30 cellular contexts compared by ENCODE assay signal in the genomic region with DNA sequence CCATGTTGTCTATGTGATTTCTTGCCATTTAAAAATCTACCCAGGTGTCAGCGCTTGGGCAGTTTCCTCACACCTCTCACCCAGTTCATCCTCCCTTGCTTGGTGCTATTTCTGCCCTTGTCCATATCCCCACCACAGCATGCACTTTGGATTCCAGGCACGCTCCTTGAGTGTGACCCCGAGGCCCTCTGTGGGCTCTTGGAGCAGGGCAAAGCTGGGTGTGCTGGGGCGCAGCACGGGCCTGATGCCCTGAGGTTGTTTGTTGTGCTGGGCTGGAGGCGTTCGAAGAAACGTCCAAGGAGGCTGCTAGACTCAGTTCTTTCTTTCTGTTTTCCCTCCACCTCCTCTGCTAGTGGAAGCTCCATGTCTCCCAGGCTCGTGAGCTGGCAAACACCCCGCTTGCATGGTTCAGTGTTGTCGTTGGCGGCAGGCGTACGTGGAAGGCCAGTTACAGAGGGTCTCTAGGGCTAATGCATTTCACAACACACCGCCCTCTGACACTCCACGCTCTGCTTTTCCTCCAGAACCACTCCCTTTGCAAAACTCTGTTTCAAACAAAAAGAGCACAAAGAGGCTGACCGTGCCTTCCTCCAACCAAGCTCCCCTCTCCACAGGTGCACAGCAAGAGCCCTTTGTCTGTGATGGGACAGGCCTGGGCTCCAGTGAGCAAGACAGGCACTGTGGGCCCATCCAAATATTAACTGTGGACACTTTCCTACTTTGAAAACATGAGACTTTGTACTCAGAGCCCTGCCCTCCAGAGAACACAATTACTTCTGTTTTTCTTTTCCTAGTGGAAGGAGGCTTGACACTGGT.
DNase-seq lines count a peak whose midpoint lies in the region; ATAC-seq and TF ChIP-seq lines count a peak whose summit lies in the region.
"Had no signal": no experiment of that assay in that cellular context is flagged by ENCODE, and none has a peak within 500 bp of the region (broad histone marks: within the 10 kb centered on the region; RNA-seq: fewer than 3 reads in every experiment).

No MANE protein-coding gene starts in this region.

- no peaks in the 10 kb centered on the region for H3K9me3 Mint-ChIP-seq in dendritic cell treated with granulocyte-macrophage colony-stimulating factor and Interleukin-4, amounts not matched to agents 40 ng/mL and 50 ng/mL, for 4 days
- H3K9me3 Mint-ChIP-seq in neural progenitor cell = no peaks in the 10 kb centered on the region
- H3K9me3 Mint-ChIP-seq: activated B cell treated with CpG ODN at 0.5 μM for 24 hours; activated T-cell treated with anti-CD3 and anti-CD28 coated beads, Interleukin-2, amount 50 U/mL, for 72 hours; CD8-positive, alpha-beta memory T cell; IgD-negative memory B cell; nephron progenitor cell had no signal

- H2AFZ ChIP-seq in neural progenitor cell (replicated peaks) = peak overlapping the region; percentile 90

- H3K4me1 ChIP-seq in heart left ventricle (no peaks in the 10 kb centered on the region), neural progenitor cell (peaks cover 19% of the 10 kb centered on the region), upper lobe of right lung (peaks cover 6% of the 10 kb centered on the region)
- H3K4me1 ChIP-seq: breast epithelium, Peyer's patch had no signal

- peaks cover 50% of the 10 kb centered on the region for H3K4me1 Mint-ChIP-seq in dendritic cell treated with granulocyte-macrophage colony-stimulating factor and Interleukin-4, amounts not matched to agents 40 ng/mL and 50 ng/mL, for 4 days (ENCODE audit: low read depth)
- H3K4me1 Mint-ChIP-seq in neural progenitor cell = peaks cover 10% of the 10 kb centered on the region
- H3K4me1 Mint-ChIP-seq: activated B cell treated with CpG ODN at 0.5 μM for 24 hours; B cell; CD8-positive, alpha-beta memory T cell; IgD-negative memory B cell had no signal

- no peaks in the 10 kb centered on the region for H3K27me3 ChIP-seq in heart left ventricle
- no peaks in the 10 kb centered on the region for H3K27me3 ChIP-seq in neural progenitor cell
- H3K27me3 ChIP-seq in upper lobe of right lung = no peaks in the 10 kb centered on the region
- H3K27me3 ChIP-seq: breast epithelium, foreskin keratinocyte, Peyer's patch, SJSA1 had no signal

- H3K36me3 Mint-ChIP-seq in dendritic cell treated with granulocyte-macrophage colony-stimulating factor and Interleukin-4, amounts not matched to agents 40 ng/mL and 50 ng/mL, for 4 days (ENCODE audit: low read depth) = no peaks in the 10 kb centered on the region
- no peaks in the 10 kb centered on the region for H3K36me3 Mint-ChIP-seq in neural progenitor cell
- H3K36me3 Mint-ChIP-seq: activated CD8-positive, alpha-beta memory T cell treated with anti-CD3 and anti-CD28 coated beads, Interleukin-2, amount 10 ng/mL, durations not matched to agents 7 days and 5 days; CD8-positive, alpha-beta memory T cell; IgD-negative memory B cell had no signal

- H3K27me3 Mint-ChIP-seq in dendritic cell treated with granulocyte-macrophage colony-stimulating factor and Interleukin-4, amounts not matched to agents 40 ng/mL and 50 ng/mL, for 4 days = peaks cover 2% of the 10 kb centered on the region
- H3K27me3 Mint-ChIP-seq in neural progenitor cell (ENCODE audit: insufficient read depth, low read depth) = peaks cover 5% of the 10 kb centered on the region
- H3K27me3 Mint-ChIP-seq: activated B cell treated with CpG ODN at 0.5 μM for 24 hours; activated CD8-positive, alpha-beta memory T cell treated with anti-CD3 and anti-CD28 coated beads, Interleukin-2, amount 10 ng/mL, durations not matched to agents 7 days and 5 days; B cell; IgD-negative memory B cell had no signal

- H3K27ac Mint-ChIP-seq in dendritic cell treated with granulocyte-macrophage colony-stimulating factor and Interleukin-4, amounts not matched to agents 40 ng/mL and 50 ng/mL, for 4 days = peak overlapping the region; percentile 24
- peak overlapping the region; percentile 76 for H3K27ac Mint-ChIP-seq in neural progenitor cell
- H3K27ac Mint-ChIP-seq: activated B cell treated with CpG ODN at 0.5 μM for 24 hours; activated CD8-positive, alpha-beta memory T cell treated with anti-CD3 and anti-CD28 coated beads, Interleukin-2, amount 10 ng/mL, durations not matched to agents 7 days and 5 days; activated T-cell treated with anti-CD3 and anti-CD28 coated beads, Interleukin-2, amount 50 U/mL, for 72 hours; B cell; CD8-positive, alpha-beta memory T cell; H9; IgD-negative memory B cell; nephron progenitor cell had no signal

- no peaks in the 10 kb centered on the region for H3K36me3 ChIP-seq in heart left ventricle
- no peaks in the 10 kb centered on the region for H3K36me3 ChIP-seq in neural progenitor cell
- no peaks in the 10 kb centered on the region for H3K36me3 ChIP-seq in upper lobe of right lung
- H3K36me3 ChIP-seq: breast epithelium, lower lobe of right lung, Peyer's patch, SJSA1 had no signal

- no peak for TF ChIP-seq CTCF in heart left ventricle (IDR thresholded peaks at IDR 0.05)
- TF ChIP-seq CTCF in neural progenitor cell (IDR thresholded peaks at IDR 0.05) = no peak
- TF ChIP-seq CTCF in upper lobe of right lung (IDR thresholded peaks at IDR 0.05) = no peak

- H4K20me1 ChIP-seq in neural progenitor cell (ENCODE audit: low read depth) = no peaks in the 10 kb centered on the region

- H3K4me2 ChIP-seq in neural progenitor cell = peak overlapping the region; percentile 33

- TF ChIP-seq POLR2A in heart left ventricle (IDR thresholded peaks at IDR 0.05) = no peak

- H3F3A ChIP-seq in neural progenitor cell (ENCODE audit: low read depth) = peaks cover 14% of the 10 kb centered on the region

- WGBS in heart left ventricle, 4 donors = 77 to 81% (median 79%) methylated on average over 17 of the region's 17 CpGs

- intact Hi-C loops in Right ventricle myocardium superior (cut with DNase I) = no loop called here
- intact Hi-C loops in heart left ventricle (cut with DNase I) = no loop called here
- intact Hi-C loops in dendritic cell treated with granulocyte-macrophage colony-stimulating factor and Interleukin-4, amounts not matched to agents 40 ng/mL and 50 ng/mL, for 4 days (cut with micrococcal nuclease) = no loop called here
- intact Hi-C loops in upper lobe of right lung (cut with DNase I) = no loop called here

- ATAC-seq in Right ventricle myocardium superior (ENCODE audit: poor library complexity) (no peak), heart left ventricle (no peak), upper lobe of right lung (peak; percentile 66)
- ATAC-seq: activated CD8-positive, alpha-beta memory T cell treated with anti-CD3 and anti-CD28 coated beads, Interleukin-2, amount 10 ng/mL, durations not matched to agents 7 days and 5 days; activated T-cell treated with anti-CD3 and anti-CD28 coated beads, Interleukin-2, amount 50 U/mL, for 72 hours; stimulated activated naive CD8-positive, alpha-beta T cell treated with anti-CD3 and anti-CD28 coated beads, Interleukin-15, Interleukin-2, amounts not matched to agents 100 U/mL and 50 U/mL, for 24 hours had no signal

- H3K9me3 ChIP-seq in heart left ventricle = no peaks in the 10 kb centered on the region
- H3K9me3 ChIP-seq in neural progenitor cell (ENCODE audit: low read depth) = no peaks in the 10 kb centered on the region
- no peaks in the 10 kb centered on the region for H3K9me3 ChIP-seq in upper lobe of right lung
- H3K9me3 ChIP-seq: breast epithelium, lower lobe of right lung, Peyer's patch, SJSA1 had no signal

- no peak overlapping the region for H3K27ac ChIP-seq in heart left ventricle
- H3K27ac ChIP-seq in neural progenitor cell = no peak overlapping the region
- no peak overlapping the region for H3K27ac ChIP-seq in upper lobe of right lung
- H3K27ac ChIP-seq: breast epithelium, lower lobe of right lung, Peyer's patch, SJSA1 had no signal

- H3K4me3 ChIP-seq in heart left ventricle = no peak overlapping the region
- no peak overlapping the region for H3K4me3 ChIP-seq in neural progenitor cell
- H3K4me3 ChIP-seq in upper lobe of right lung = no peak overlapping the region
- H3K4me3 ChIP-seq: breast epithelium, lower lobe of right lung, Peyer's patch, SJSA1 had no signal

- DNase-seq in Right ventricle myocardium superior (peak; percentile 67), heart left ventricle (no peak), neural progenitor cell (ENCODE audit: low spot score) (peak; percentile 42), upper lobe of right lung (no peak), HuH-7 (ENCODE audit: low spot score) (no peak), foreskin melanocyte (no peak), amniotic stem cell (lab: John Stamatoyannopoulos, UW) (no peak)
- DNase-seq: activated B cell treated with CpG ODN at 0.5 μM for 24 hours; activated CD4-positive, alpha-beta T cell treated with anti-CD3 and anti-CD28 coated beads, Interleukin-2, amount 50 U/mL, for 1 hour; activated CD8-positive, alpha-beta memory T cell treated with anti-CD3 and anti-CD28 coated beads, Interleukin-2, amount 10 ng/mL, durations not matched to agents 7 days and 5 days; activated naive CD4-positive, alpha-beta T cell treated with Interleukin-2 at 50 U/mL for 16 hours; activated T-cell treated with anti-CD3 and anti-CD28 coated beads, Interleukin-2, amount 50 U/mL, for 72 hours; CD8-positive, alpha-beta memory T cell; effector CD4-positive, alpha-beta T cell; erythroblast; foreskin keratinocyte; H9; hypothalamus; lower lobe of right lung; NCI-H2029 treated with DMSO at 0.1 percent for 48 hours; NCI-H2227 treated with DMSO at 0.1 percent for 48 hours; NCI-H69; nephron progenitor cell; Peyer's patch; stimulated activated naive CD8-positive, alpha-beta T cell treated with anti-CD3 and anti-CD28 coated beads, Interleukin-15, Interleukin-2, amounts not matched to agents 100 U/mL and 50 U/mL, for 24 hours had no signal

- no peak overlapping the region for H3K9ac ChIP-seq in neural progenitor cell

- H3K4me3 Mint-ChIP-seq in dendritic cell treated with granulocyte-macrophage colony-stimulating factor and Interleukin-4, amounts not matched to agents 40 ng/mL and 50 ng/mL, for 4 days = no peak overlapping the region
- no peak overlapping the region for H3K4me3 Mint-ChIP-seq in neural progenitor cell
- H3K4me3 Mint-ChIP-seq: activated B cell treated with CpG ODN at 0.5 μM for 24 hours; activated CD8-positive, alpha-beta memory T cell treated with anti-CD3 and anti-CD28 coated beads, Interleukin-2, amount 10 ng/mL, durations not matched to agents 7 days and 5 days; activated T-cell treated with anti-CD3 and anti-CD28 coated beads, Interleukin-2, amount 50 U/mL, for 72 hours; B cell; CD8-positive, alpha-beta memory T cell; H9; IgD-negative memory B cell; nephron progenitor cell had no signal

- no peaks in the 10 kb centered on the region for H3K79me2 ChIP-seq in neural progenitor cell (ENCODE audit: low read depth)

Comparison
In these comparisons a context has a peak if more than half of its experiments do, and no peak if none do; other contexts are left out.
1. DNase-seq: peak in Right ventricle myocardium superior (single experiment) and neural progenitor cell (single experiment); none in heart left ventricle (0 of 5), upper lobe of right lung (single experiment), HuH-7 (single experiment), foreskin melanocyte (single experiment) and amniotic stem cell (single experiment).